Comparison of ENCODE assay signal across 11 cellular contexts in the genomic region with DNA sequence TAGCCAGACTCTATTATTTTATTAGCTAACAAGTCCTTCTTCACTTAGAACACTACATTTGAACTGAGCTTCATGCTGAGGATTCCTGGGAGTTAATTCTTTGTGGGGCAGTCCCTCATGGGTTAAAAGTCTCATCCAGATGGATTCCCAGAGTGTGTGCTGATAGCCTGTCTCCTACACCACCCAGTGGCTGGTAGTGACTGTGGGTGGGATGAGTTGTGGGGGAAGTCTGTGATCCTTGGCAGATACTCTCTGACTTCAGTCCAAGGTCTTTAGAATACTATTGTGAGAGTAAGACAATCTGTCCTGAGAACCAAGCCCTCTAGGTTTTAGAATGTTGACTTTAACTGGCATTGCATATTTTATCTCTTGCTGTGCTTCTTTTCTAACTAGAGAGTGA. TPM values are rescaled to one million over a fixed set of nuclear protein-coding genes. Genes with fewer than 3 reads are reported as not detected.
DNase-seq lines count a peak whose midpoint lies in the region; ATAC-seq lines count a peak whose summit lies in the region.
"Had no signal": no experiment of that assay in that cellular context is flagged by ENCODE, and none has a peak within 500 bp of the region (broad histone marks: within the 10 kb centered on the region; RNA-seq: fewer than 3 reads in every experiment).

No MANE protein-coding gene starts in this region.

- ATAC-seq in GM18909 (IDR thresholded peaks at IDR 0.05; ENCODE audit: poor library complexity, unreplicated experiment) = no peak
- ATAC-seq in HG03469 (IDR thresholded peaks at IDR 0.05; ENCODE audit: unreplicated experiment) = no peak

- no peaks in the 10 kb centered on the region for H3K9me3 ChIP-seq in SJSA1 (replicated peaks)
- H3K9me3 ChIP-seq: tibial nerve had no signal

- peaks cover 43% of the 10 kb centered on the region for H3K4me1 ChIP-seq in SJSA1 (replicated peaks)

- peak overlapping the region; percentile 44 for H3K27ac ChIP-seq in SJSA1

- no peaks in the 10 kb centered on the region for H3K27me3 ChIP-seq in SJSA1 (replicated peaks)
- H3K27me3 ChIP-seq: tibial nerve had no signal

- no peak overlapping the region for H3K4me3 ChIP-seq in SJSA1
- H3K4me3 ChIP-seq: tibial nerve had no signal

- no peaks in the 10 kb centered on the region for H3K36me3 ChIP-seq in SJSA1
- H3K36me3 ChIP-seq: tibial nerve had no signal

- DNase-seq in D341Med (ENCODE audit: low spot score) = peak; percentile 60
- peak; percentile 65 to 72 for DNase-seq in SJSA1 (ENCODE audit: low read depth in 1 of 2, low spot score in 2 of 2)
- DNase-seq in fibroblast of the conjunctiva (ENCODE audit: low read depth) = peak; percentile 58
- peak in 42 of 56 donors; percentile 3 to 73 (median 46) for DNase-seq in nucleus accumbens (lab: John Stamatoyannopoulos, UW)
- DNase-seq in activated T-cell treated with anti-CD3 and anti-CD28 coated beads for 4 hours = no peak
- DNase-seq in KG1 (lab: John Stamatoyannopoulos, UW) = no peak
- DNase-seq: activated CD4-positive, alpha-beta memory T cell treated with anti-CD3 and anti-CD28 coated beads for 36 hours; effector memory CD4-positive, alpha-beta T cell had no signal

RNA-seq across cellular contexts. Expression of a gene that starts 37.2 kb away (rescaled TPM):
- 3.8 and 4.1 TPM in 2 replicates for total RNA-seq in SJSA1 (2014; rRNA removed; shearing (Covaris generic))

Comparison
In these comparisons a context has a peak if more than half of its experiments do, and no peak if none do; other contexts are left out.
1. DNase-seq: peak in D341Med (single experiment), SJSA1 (2 of 2), fibroblast of the conjunctiva (single experiment) and nucleus accumbens (42 of 56); none in activated T-cell treated with anti-CD3 and anti-CD28 coated beads for 4 hours (single experiment) and KG1 (single experiment).